In genomic region chr3:24493951-24494615, GRCh38 we compare ENCODE assay signal across 1 cellular context.
A peak's percentile ranks its signal among the peaks of the same experiment; 100 is the strongest.
TF ChIP-seq lines count a peak whose summit lies in the region.

No MANE protein-coding gene starts in this region.

TF ChIP-seq in HepG2, 621 proteins besides CTCF, POLR2A, EP300 and RAD21 (continued from another document and continues in another):
- TF ChIP-seq CSRNP2 (CRISPR knock-in tag; conservative IDR thresholded peaks at IDR 0.05; ENCODE audit: low read depth) (no peak), ZNF776 (CRISPR knock-in tag; IDR thresholded peaks at IDR 0.05) (0 out of 2 replicates have a peak, but pooled peaks have one; percentile 14), NAIF1 (CRISPR knock-in tag; IDR thresholded peaks at IDR 0.05; ENCODE audit: borderline replicate concordance) (peak; percentile 60; the same call in 1 of the 2 replicates), SNAPC4 (CRISPR knock-in tag; IDR thresholded peaks at IDR 0.05) (0 out of 2 replicates have a peak, but pooled peaks have one; percentile 49), ASH2L (IDR thresholded peaks at IDR 0.05; ENCODE audit: insufficient read length, low read depth, low read length) (peak; percentile 50), TRAFD1 (CRISPR knock-in tag; IDR thresholded peaks at IDR 0.05; ENCODE audit: borderline replicate concordance) (no peak), MYC (CRISPR knock-in tag; IDR thresholded peaks at IDR 0.05; ENCODE audit: borderline replicate concordance) (peak; percentile 31; the same call in 1 of the 2 replicates), PHF21A (CRISPR knock-in tag; IDR thresholded peaks at IDR 0.05) (no peak; the same call in 1 of the 2 replicates), MAZ (IDR thresholded peaks at IDR 0.05; ENCODE audit: borderline replicate concordance, low read depth, low read length) (no peak), MAZ (CRISPR knock-in tag; IDR thresholded peaks at IDR 0.05; ENCODE audit: low read depth) (peak; percentile 14), ETV6 (CRISPR knock-in tag; conservative IDR thresholded peaks at IDR 0.05) (0 out of 2 replicates have a peak, but pooled peaks have one; percentile 13), ZSCAN29 (CRISPR knock-in tag; conservative IDR thresholded peaks at IDR 0.05) (0 out of 2 replicates have a peak, but pooled peaks have one; percentile 19), ZNF431 (CRISPR knock-in tag; IDR thresholded peaks at IDR 0.05; ENCODE audit: borderline replicate concordance, low read depth) (0 out of 2 replicates have a peak, but pooled peaks have one; percentile 24), HOXA7 (CRISPR knock-in tag; IDR thresholded peaks at IDR 0.05) (no peak), LCORL (IDR thresholded peaks at IDR 0.05) (no peak), LCORL (CRISPR knock-in tag; IDR thresholded peaks at IDR 0.05) (peak; percentile 14; the same call in 1 of the 2 replicates), SP4 (CRISPR knock-in tag; IDR thresholded peaks at IDR 0.05) (peak; percentile 6; the same call in 1 of the 2 replicates), SAP130 (CRISPR knock-in tag; IDR thresholded peaks at IDR 0.05; ENCODE audit: low read depth) (peak; percentile 44), ZNF724P (CRISPR knock-in tag; IDR thresholded peaks at IDR 0.05; ENCODE audit: borderline replicate concordance) (peak; percentile 12; the same call in 1 of the 2 replicates), GATAD2A (CRISPR knock-in tag; IDR thresholded peaks at IDR 0.05) (peak; percentile 54), SP2 (CRISPR knock-in tag; IDR thresholded peaks at IDR 0.05) (no peak), THAP9 (CRISPR knock-in tag; IDR thresholded peaks at IDR 0.05; ENCODE audit: borderline replicate concordance) (0 out of 2 replicates have a peak, but pooled peaks have one; percentile 42), FOXJ3 (CRISPR knock-in tag; IDR thresholded peaks at IDR 0.05; ENCODE audit: borderline replicate concordance) (no peak), SOX6 (IDR thresholded peaks at IDR 0.05) (no peak), SOX6 (CRISPR knock-in tag; IDR thresholded peaks at IDR 0.05) (peak; percentile 32; the same call in 1 of the 2 replicates), DMAP1 (CRISPR knock-in tag; IDR thresholded peaks at IDR 0.05) (peak; percentile 56; the same call in 1 of the 2 replicates), MBD4 (IDR thresholded peaks at IDR 0.05; ENCODE audit: borderline replicate concordance, low read length) (no peak), STAG1 (CRISPR knock-in tag; IDR thresholded peaks at IDR 0.05) (0 out of 2 replicates have a peak, but pooled peaks have one; percentile 21), SATB2 (CRISPR knock-in tag; IDR thresholded peaks at IDR 0.05) (no peak), SIN3A (IDR thresholded peaks at IDR 0.05; ENCODE audit: borderline replicate concordance, low read depth, low read length) (peak; percentile 18; the same call in 1 of the 2 replicates), POGK (CRISPR knock-in tag; conservative IDR thresholded peaks at IDR 0.05) (0 out of 2 replicates have a peak, but pooled peaks have one; percentile 34), ZNF780A (CRISPR knock-in tag; IDR thresholded peaks at IDR 0.05) (no peak)
- TF ChIP-seq, protein P1, sequence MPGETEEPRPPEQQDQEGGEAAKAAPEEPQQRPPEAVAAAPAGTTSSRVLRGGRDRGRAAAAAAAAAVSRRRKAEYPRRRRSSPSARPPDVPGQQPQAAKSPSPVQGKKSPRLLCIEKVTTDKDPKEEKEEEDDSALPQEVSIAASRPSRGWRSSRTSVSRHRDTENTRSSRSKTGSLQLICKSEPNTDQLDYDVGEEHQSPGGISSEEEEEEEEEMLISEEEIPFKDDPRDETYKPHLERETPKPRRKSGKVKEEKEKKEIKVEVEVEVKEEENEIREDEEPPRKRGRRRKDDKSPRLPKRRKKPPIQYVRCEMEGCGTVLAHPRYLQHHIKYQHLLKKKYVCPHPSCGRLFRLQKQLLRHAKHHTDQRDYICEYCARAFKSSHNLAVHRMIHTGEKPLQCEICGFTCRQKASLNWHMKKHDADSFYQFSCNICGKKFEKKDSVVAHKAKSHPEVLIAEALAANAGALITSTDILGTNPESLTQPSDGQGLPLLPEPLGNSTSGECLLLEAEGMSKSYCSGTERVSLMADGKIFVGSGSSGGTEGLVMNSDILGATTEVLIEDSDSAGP (CRISPR knock-in tag; IDR thresholded peaks at IDR 0.05; ENCODE audit: borderline replicate concordance) = peak; percentile 37; the same call in 1 of the 2 replicates
- TF ChIP-seq, protein P2, sequence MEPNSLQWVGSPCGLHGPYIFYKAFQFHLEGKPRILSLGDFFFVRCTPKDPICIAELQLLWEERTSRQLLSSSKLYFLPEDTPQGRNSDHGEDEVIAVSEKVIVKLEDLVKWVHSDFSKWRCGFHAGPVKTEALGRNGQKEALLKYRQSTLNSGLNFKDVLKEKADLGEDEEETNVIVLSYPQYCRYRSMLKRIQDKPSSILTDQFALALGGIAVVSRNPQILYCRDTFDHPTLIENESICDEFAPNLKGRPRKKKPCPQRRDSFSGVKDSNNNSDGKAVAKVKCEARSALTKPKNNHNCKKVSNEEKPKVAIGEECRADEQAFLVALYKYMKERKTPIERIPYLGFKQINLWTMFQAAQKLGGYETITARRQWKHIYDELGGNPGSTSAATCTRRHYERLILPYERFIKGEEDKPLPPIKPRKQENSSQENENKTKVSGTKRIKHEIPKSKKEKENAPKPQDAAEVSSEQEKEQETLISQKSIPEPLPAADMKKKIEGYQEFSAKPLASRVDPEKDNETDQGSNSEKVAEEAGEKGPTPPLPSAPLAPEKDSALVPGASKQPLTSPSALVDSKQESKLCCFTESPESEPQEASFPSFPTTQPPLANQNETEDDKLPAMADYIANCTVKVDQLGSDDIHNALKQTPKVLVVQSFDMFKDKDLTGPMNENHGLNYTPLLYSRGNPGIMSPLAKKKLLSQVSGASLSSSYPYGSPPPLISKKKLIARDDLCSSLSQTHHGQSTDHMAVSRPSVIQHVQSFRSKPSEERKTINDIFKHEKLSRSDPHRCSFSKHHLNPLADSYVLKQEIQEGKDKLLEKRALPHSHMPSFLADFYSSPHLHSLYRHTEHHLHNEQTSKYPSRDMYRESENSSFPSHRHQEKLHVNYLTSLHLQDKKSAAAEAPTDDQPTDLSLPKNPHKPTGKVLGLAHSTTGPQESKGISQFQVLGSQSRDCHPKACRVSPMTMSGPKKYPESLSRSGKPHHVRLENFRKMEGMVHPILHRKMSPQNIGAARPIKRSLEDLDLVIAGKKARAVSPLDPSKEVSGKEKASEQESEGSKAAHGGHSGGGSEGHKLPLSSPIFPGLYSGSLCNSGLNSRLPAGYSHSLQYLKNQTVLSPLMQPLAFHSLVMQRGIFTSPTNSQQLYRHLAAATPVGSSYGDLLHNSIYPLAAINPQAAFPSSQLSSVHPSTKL (CRISPR knock-in tag; IDR thresholded peaks at IDR 0.05) = peak; percentile 6; the same call in 1 of the 2 replicates
